15 cellular contexts compared by ENCODE assay signal in genomic region chr7:1931248-1931950, GRCh38.
DNase-seq lines count a peak whose midpoint lies in the region; ATAC-seq and TF ChIP-seq lines count a peak whose summit lies in the region.
"Had no signal": no experiment of that assay in that cellular context is flagged by ENCODE, and none has a peak within 500 bp of the region (broad histone marks: within the 10 kb centered on the region; RNA-seq: fewer than 3 reads in every experiment).

No MANE protein-coding gene starts in this region.

- no peaks in the 10 kb centered on the region for H3K27me3 ChIP-seq in naive thymus-derived CD4-positive, alpha-beta T cell (ENCODE audit: control insufficient read depth in 2 of 2, insufficient read depth in 2 of 2, low read length in 2 of 2)
- H3K27me3 ChIP-seq: gastrocnemius medialis had no signal

- TF ChIP-seq CTCF in cardiac fibroblast (IDR thresholded peaks at IDR 0.05; ENCODE audit: low read depth, low read length) = no peak

- no peak for ATAC-seq in naive thymus-derived CD4-positive, alpha-beta T cell
- no peak for ATAC-seq in GM21528 (IDR thresholded peaks at IDR 0.05; ENCODE audit: low FRiP score, unreplicated experiment)
- ATAC-seq: activated CD4-positive, CD25-positive, alpha-beta regulatory T cell treated with anti-CD3 and anti-CD28 coated beads, Interleukin-2, amount 50 U/mL, for 24 hours; activated CD8-positive, alpha-beta memory T cell treated with anti-CD3 and anti-CD28 coated beads, Interleukin-2, amount 10 ng/mL, durations not matched to agents 7 days and 5 days; gastrocnemius medialis had no signal

- peaks cover 30 to 60% (median 53%) of the 10 kb centered on the region in 7 donors for H3K4me1 Mint-ChIP-seq in naive thymus-derived CD4-positive, alpha-beta T cell

- peaks cover 0 to 6% (median 0%) of the 10 kb centered on the region in 5 donors for H3K27me3 Mint-ChIP-seq in naive thymus-derived CD4-positive, alpha-beta T cell

- POLR2A ChIA-PET in naive thymus-derived CD4-positive, alpha-beta T cell (lab: Charles Lee) = no interaction called here

- no peak overlapping the region for H3K4me3 ChIP-seq in cardiac fibroblast (replicated peaks in 1 of 2; ENCODE audit: low read depth in 2 of 2, low read length in 2 of 2)
- H3K4me3 ChIP-seq in naive thymus-derived CD4-positive, alpha-beta T cell (ENCODE audit: low read length) = no peak overlapping the region
- H3K4me3 ChIP-seq: gastrocnemius medialis had no signal

- intact Hi-C loops in naive thymus-derived CD4-positive, alpha-beta T cell (cut with micrococcal nuclease) = no loop called here

- peaks cover 12 to 30% of the 10 kb centered on the region in 2 donors for H3K4me1 ChIP-seq in naive thymus-derived CD4-positive, alpha-beta T cell (ENCODE audit: control insufficient read depth in 2 of 2, insufficient read depth in 2 of 2, low read length in 2 of 2)
- H3K4me1 ChIP-seq: gastrocnemius medialis had no signal

- H3K27ac Mint-ChIP-seq in naive thymus-derived CD4-positive, alpha-beta T cell = peak overlapping the region; percentile 32 to 91 (median 75)
- H3K27ac Mint-ChIP-seq: activated CD8-positive, alpha-beta memory T cell treated with anti-CD3 and anti-CD28 coated beads, Interleukin-2, amount 10 ng/mL, durations not matched to agents 7 days and 5 days had no signal

- peaks cover 7 to 66% (median 10%) of the 10 kb centered on the region in 3 experiments for H3K36me3 ChIP-seq in naive thymus-derived CD4-positive, alpha-beta T cell (ENCODE audit: control insufficient read depth in 2 of 3, insufficient read depth in 3 of 3, low read length in 3 of 3)
- H3K36me3 ChIP-seq: gastrocnemius medialis had no signal

- no peak overlapping the region for H3K27ac ChIP-seq in naive thymus-derived CD4-positive, alpha-beta T cell (ENCODE audit: low read depth, low read length)
- H3K27ac ChIP-seq: gastrocnemius medialis had no signal

- CTCF ChIA-PET in naive thymus-derived CD4-positive, alpha-beta T cell (lab: Charles Lee) = no interaction called here

- H3K4me3 Mint-ChIP-seq in naive thymus-derived CD4-positive, alpha-beta T cell = peak overlapping the region in 1 of 10 donors; percentile 49
- H3K4me3 Mint-ChIP-seq: activated CD8-positive, alpha-beta memory T cell treated with anti-CD3 and anti-CD28 coated beads, Interleukin-2, amount 10 ng/mL, durations not matched to agents 7 days and 5 days had no signal

- no peaks in the 10 kb centered on the region for H3K9me3 ChIP-seq in naive thymus-derived CD4-positive, alpha-beta T cell (ENCODE audit: control insufficient read depth in 2 of 3, low read length in 3 of 3)
- H3K9me3 ChIP-seq: gastrocnemius medialis had no signal

- peaks cover 16 to 59% (median 22%) of the 10 kb centered on the region in 5 donors for H3K36me3 Mint-ChIP-seq in naive thymus-derived CD4-positive, alpha-beta T cell

- DNase-seq in DMS153 (lab: John Stamatoyannopoulos, UW) (peak; percentile 38), NCI-H1092 treated with DMSO at 0.1 percent for 48 hours (lab: John Stamatoyannopoulos, UW) (peak; percentile 35), cardiac fibroblast (ENCODE audit: low read depth in 2 of 2) (peak; percentile 33 to 73), mesenteric fat pad (ENCODE audit: low spot score) (no peak)
- DNase-seq in naive thymus-derived CD4-positive, alpha-beta T cell = no peak
- DNase-seq in activated T-cell treated with anti-CD3 and anti-CD28 coated beads, Interleukin-2, amount 50 U/mL, for 48 hours = no peak
- no peak for DNase-seq in stimulated activated CD4-positive, alpha-beta T cell treated with anti-CD3 and anti-CD28 coated beads, Interleukin-1b, Interleukin-23, amount 100 ng/mL, for 48 hours
- DNase-seq: activated CD8-positive, alpha-beta memory T cell treated with anti-CD3 and anti-CD28 coated beads, Interleukin-2, amount 10 ng/mL, durations not matched to agents 7 days and 5 days; activated gamma-delta T cell treated with Interleukin-2 at 50 U/mL for 16 hours; DMS53; effector CD8-positive, alpha-beta T cell; gastrocnemius medialis; NCI-H1930 had no signal

- H3K9me3 Mint-ChIP-seq in naive thymus-derived CD4-positive, alpha-beta T cell = peaks cover 0 to 19% (median 0%) of the 10 kb centered on the region in 11 donors

Comparison
In these comparisons a context has a peak if more than half of its experiments do, and no peak if none do; other contexts are left out.
1. DNase-seq: peak in DMS153 (single experiment), NCI-H1092 treated with DMSO at 0.1 percent for 48 hours (single experiment) and cardiac fibroblast (2 of 2); none in naive thymus-derived CD4-positive, alpha-beta T cell (0 of 9), activated T-cell treated with anti-CD3 and anti-CD28 coated beads, Interleukin-2, amount 50 U/mL, for 48 hours (0 of 2), mesenteric fat pad (single experiment) and stimulated activated CD4-positive, alpha-beta T cell treated with anti-CD3 and anti-CD28 coated beads, Interleukin-1b, Interleukin-23, amount 100 ng/mL, for 48 hours (single experiment).